11 cellular contexts compared by ENCODE assay signal in the genomic region with DNA sequence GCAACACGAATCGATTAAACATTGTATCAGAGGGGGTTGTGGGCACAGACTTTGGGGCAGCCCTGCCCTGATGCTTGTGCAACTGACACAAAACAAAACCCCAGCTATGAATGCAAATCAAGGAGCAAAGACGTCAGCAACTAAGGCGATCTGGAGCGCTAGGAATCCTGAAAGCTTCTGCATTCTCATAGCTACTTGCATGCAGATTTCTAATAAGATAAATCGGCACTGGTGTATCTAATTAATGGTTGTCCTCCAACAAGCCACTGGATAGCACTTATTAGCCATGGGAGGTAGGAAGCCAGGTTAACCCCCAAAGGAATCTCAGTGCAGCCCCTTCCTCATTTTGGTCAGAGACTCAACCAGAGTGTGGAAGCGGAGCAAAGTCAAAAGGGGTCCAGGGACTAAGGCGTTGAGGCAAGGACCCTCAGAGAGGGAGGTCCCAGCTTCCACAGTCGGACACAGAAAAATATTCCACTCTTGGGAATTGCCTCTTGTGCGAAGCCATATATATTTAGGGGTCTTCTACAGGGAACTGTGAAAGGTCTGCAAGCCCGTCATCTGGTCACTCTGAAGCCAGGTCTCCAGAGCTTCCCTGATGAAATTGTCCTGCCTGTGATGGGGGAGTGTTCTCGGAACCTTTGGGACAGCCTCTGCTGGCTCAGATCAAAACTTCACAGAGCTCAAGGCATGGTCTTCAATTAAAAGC.
DNase-seq lines count a peak whose midpoint lies in the region; ATAC-seq and TF ChIP-seq lines count a peak whose summit lies in the region.
"Had no signal": no experiment of that assay in that cellular context is flagged by ENCODE, and none has a peak within 500 bp of the region (broad histone marks: within the 10 kb centered on the region; RNA-seq: fewer than 3 reads in every experiment).

No MANE protein-coding gene starts in this region.

- TF ChIP-seq CTCF in brain (conservative IDR thresholded peaks at IDR 0.05) (no peak), suprapubic skin (IDR thresholded peaks at IDR 0.05) (no peak), RWPE1 (conservative IDR thresholded peaks at IDR 0.05; ENCODE audit: low read depth) (no peak), GM13976 (IDR thresholded peaks at IDR 0.05; ENCODE audit: borderline replicate concordance, control extremely low read depth, extremely low read depth, insufficient read depth, missing control alignments) (no peak)
- TF ChIP-seq CTCF in CD4-positive, alpha-beta T cell (IDR thresholded peaks at IDR 0.05): no peak

- peaks cover 65% of the 10 kb centered on the region for H3K27me3 ChIP-seq in suprapubic skin
- peaks cover 55% of the 10 kb centered on the region for H3K27me3 ChIP-seq in CD4-positive, alpha-beta T cell (ENCODE audit: control insufficient read depth, insufficient read depth, low read length)

- no peak for TF ChIP-seq POLR2A in suprapubic skin (IDR thresholded peaks at IDR 0.05)

- no peak for TF ChIP-seq EP300 in suprapubic skin (IDR thresholded peaks at IDR 0.05)

- peak overlapping the region; percentile 81 to 99 (median 94) for H3K27ac Mint-ChIP-seq in brain
- no peak overlapping the region for H3K27ac Mint-ChIP-seq in CD4-positive, alpha-beta T cell

- H3K36me3 Mint-ChIP-seq in brain: no peaks in the 10 kb centered on the region
- no peaks in the 10 kb centered on the region for H3K36me3 Mint-ChIP-seq in CD4-positive, alpha-beta T cell (ENCODE audit: low read depth)

- peak overlapping the region; percentile 32 for H3K4me3 ChIP-seq in suprapubic skin

- peaks cover 0 to 13% (median 3%) of the 10 kb centered on the region in 5 experiments for H3K9me3 Mint-ChIP-seq in brain
- no peaks in the 10 kb centered on the region for H3K9me3 Mint-ChIP-seq in CD4-positive, alpha-beta T cell

- peaks cover 30% of the 10 kb centered on the region for H3K27me3 Mint-ChIP-seq in brain
- H3K27me3 Mint-ChIP-seq in CD4-positive, alpha-beta T cell: peaks cover 61% of the 10 kb centered on the region

- 14% methylated on average over 12 of the region's 12 CpGs for WGBS in suprapubic skin

- H3K4me1 ChIP-seq in suprapubic skin: peaks cover 32% of the 10 kb centered on the region

- DNase-seq in DMS53 (lab: John Stamatoyannopoulos, UW): peak; percentile 34
- DNase-seq in DMS53 treated with DMSO at 0.1 percent for 48 hours (lab: John Stamatoyannopoulos, UW; ENCODE audit: unreplicated experiment): no peak
- peak; percentile 55 for DNase-seq in left kidney (ENCODE audit: low read depth, low spot score)
- no peak for DNase-seq in suprapubic skin (ENCODE audit: low spot score in 2 of 2)
- no peak for DNase-seq in CD4-positive, alpha-beta T cell
- no peak for DNase-seq in RWPE1 (ENCODE audit: low spot score)
- no peak for DNase-seq in GM13976 (ENCODE audit: low spot score)
- DNase-seq: activated T-cell treated with anti-CD3 and anti-CD28 coated beads for 4 hours had no signal

- no peaks in the 10 kb centered on the region for H3K36me3 ChIP-seq in suprapubic skin

- H3K27ac ChIP-seq in suprapubic skin (peak overlapping the region; percentile 69), RWPE1 (no peak overlapping the region)
- H3K27ac ChIP-seq in CD4-positive, alpha-beta T cell (ENCODE audit: low read depth, low read length): no peak overlapping the region
- H3K27ac ChIP-seq: 22Rv1, epithelial cell of prostate had no signal

- peaks cover 74% of the 10 kb centered on the region for H3K4me1 Mint-ChIP-seq in brain
- H3K4me1 Mint-ChIP-seq in CD4-positive, alpha-beta T cell (ENCODE audit: low read depth): peaks cover 4% of the 10 kb centered on the region

- H3K4me3 Mint-ChIP-seq in brain: peak overlapping the region; percentile 85 to 93 (median 87)
- no peak overlapping the region for H3K4me3 Mint-ChIP-seq in CD4-positive, alpha-beta T cell

- no peaks in the 10 kb centered on the region for H3K9me3 ChIP-seq in suprapubic skin
- H3K9me3 ChIP-seq in CD4-positive, alpha-beta T cell (ENCODE audit: control insufficient read depth, low read length): no peaks in the 10 kb centered on the region

- intact Hi-C loops in CD4-positive, alpha-beta T cell (cut with DNase I, micrococcal nuclease): no loop called here

- CTCF ChIA-PET in CD4-positive, alpha-beta T cell (lab: Charles Lee): no interaction called here
- CTCF ChIA-PET in RWPE1 (lab: Yijun Ruan, JAX): interaction anchor here (0.7 to 1.0 kb wide), 2 partner anchors 32 to 41 kb away, joined by 3 read pairs; no protein-coding TSS in a partner anchor

- ATAC-seq in CD4-positive, alpha-beta T cell (ENCODE audit: poor library complexity): no peak

- in situ Hi-C loops in GM13976 (cut with MboI; ENCODE audit: low sequenced_read_pairs, unreplicated experiment): no loop called here

- POLR2A ChIA-PET in CD4-positive, alpha-beta T cell (lab: Charles Lee): no interaction called here
- POLR2A ChIA-PET in RWPE1 (lab: Yijun Ruan, JAX; ENCODE audit: low non-redundant PET): no interaction called here

Comparison
In these comparisons a context has a peak if more than half of its experiments do, and no peak if none do; other contexts are left out.
1. DNase-seq: peak in DMS53 (single experiment) and left kidney (single experiment); none in DMS53 treated with DMSO at 0.1 percent for 48 hours (single experiment), suprapubic skin (0 of 2), CD4-positive, alpha-beta T cell (0 of 10), RWPE1 (single experiment) and GM13976 (single experiment).